In the genomic region with DNA sequence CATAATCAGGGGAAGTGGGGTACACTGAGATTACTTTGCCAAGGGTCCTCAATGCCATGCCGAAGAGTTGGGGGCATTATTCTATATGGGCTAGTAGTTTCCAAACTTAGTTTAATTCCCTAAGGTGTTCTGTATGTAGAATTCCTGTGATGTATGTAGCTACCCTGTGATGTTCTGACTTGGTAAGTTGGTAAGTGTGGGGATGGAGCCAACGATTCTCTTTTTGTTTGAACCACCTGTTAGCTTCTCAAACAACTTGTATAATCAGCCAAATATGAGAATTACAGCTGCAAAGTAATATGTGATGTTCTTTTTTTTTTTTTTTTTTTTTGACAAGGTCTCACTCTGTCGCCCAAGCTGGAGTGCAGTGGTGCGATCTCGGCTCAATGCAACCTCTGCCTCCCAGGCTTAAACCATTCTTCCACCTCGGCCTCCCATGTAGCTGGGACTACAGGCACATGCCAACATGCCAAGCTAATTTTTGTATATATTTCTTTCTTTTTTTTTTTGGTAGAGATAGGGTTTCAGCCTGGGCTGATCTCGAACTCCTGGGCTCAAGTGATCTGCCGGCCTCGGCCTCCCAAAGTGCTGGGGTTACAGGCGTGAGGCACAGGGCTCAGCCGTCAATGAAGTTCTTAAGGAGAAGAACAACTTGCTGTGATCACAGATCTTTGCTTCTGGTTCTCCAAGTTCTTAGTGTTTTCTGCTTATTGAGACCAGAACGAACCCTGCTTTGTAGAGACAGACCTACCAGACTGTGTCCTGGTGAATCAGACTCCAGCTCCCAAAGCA, we compare ENCODE assay signal across 28 cellular contexts.
"Had no signal": no experiment of that assay in that cellular context is flagged by ENCODE, and none has a peak within 500 bp of the region (broad histone marks: within the 10 kb centered on the region; RNA-seq: fewer than 3 reads in every experiment).

No MANE protein-coding gene starts in this region.

- H3K4me1 Mint-ChIP-seq: activated CD4-positive, alpha-beta T cell treated with anti-CD3 and anti-CD28 coated beads for 36 hours; activated CD4-positive, alpha-beta T cell treated with anti-CD3 and anti-CD28 coated beads, Interleukin-2, amount 10 ng/mL, durations not matched to agents 24 days and 14 days; activated CD8-positive, alpha-beta memory T cell treated with anti-CD3 and anti-CD28 coated beads, Interleukin-2, amount 10 ng/mL, durations not matched to agents 7 days and 5 days; central memory CD8-positive, alpha-beta T cell had no signal

- H3K36me3 ChIP-seq: brain microvascular endothelial cell, esophagus muscularis mucosa, gastroesophageal sphincter, heart right ventricle had no signal

- H3K9me3 ChIP-seq: esophagus muscularis mucosa, gastroesophageal sphincter, heart right ventricle had no signal

- H3K27ac ChIP-seq: brain microvascular endothelial cell, coronary artery, esophagus muscularis mucosa, gastroesophageal sphincter, heart right ventricle had no signal

- DNase-seq: activated CD4-positive, alpha-beta memory T cell treated with anti-CD3 and anti-CD28 coated beads for 36 hours; activated CD4-positive, alpha-beta T cell treated with anti-CD3 and anti-CD28 coated beads for 36 hours; activated CD4-positive, alpha-beta T cell treated with anti-CD3 and anti-CD28 coated beads, Interleukin-2, amount 10 ng/mL, durations not matched to agents 24 days and 14 days; activated CD4-positive, CD25-positive, alpha-beta regulatory T cell; activated CD4-positive, CD25-positive, alpha-beta regulatory T cell treated with anti-CD3 and anti-CD28 coated beads, Interleukin-2, amount 50 U/mL, for 72 hours; activated CD8-positive, alpha-beta memory T cell treated with anti-CD3 and anti-CD28 coated beads, Interleukin-2, amount 10 ng/mL, durations not matched to agents 7 days and 5 days; activated CD8-positive, alpha-beta memory T cell treated with anti-CD3 and anti-CD28 coated beads, Interleukin-2, amount 50 U/mL, for 48 hours; activated CD8-positive, alpha-beta T cell treated with anti-CD3 and anti-CD28 coated beads, Interleukin-2, amount 10 ng/mL, durations not matched to agents 7 days and 5 days; activated gamma-delta T cell; activated naive CD4-positive, alpha-beta T cell treated with anti-CD3 and anti-CD28 coated beads, Interleukin-2, amount 50 U/mL, for 16 hours; activated naive CD4-positive, alpha-beta T cell treated with Interleukin-2 at 50 U/mL for 16 hours; activated T-cell treated with anti-CD3 and anti-CD28 coated beads for 4 hours; activated T-cell treated with anti-CD3 and anti-CD28 coated beads, Interleukin-2, amount 50 U/mL, for 24 hours; activated T-cell treated with anti-CD3 and anti-CD28 coated beads, Interleukin-2, amount 50 U/mL, for 72 hours; amniotic stem cell; brain microvascular endothelial cell; dorsolateral prefrontal cortex; effector memory CD8-positive, alpha-beta T cell; erythroblast; foreskin melanocyte; heart right ventricle; T-helper 2 cell had no signal

- H3K27me3 ChIP-seq: brain microvascular endothelial cell, dorsolateral prefrontal cortex, esophagus muscularis mucosa, gastroesophageal sphincter, heart right ventricle had no signal

- H3K27me3 Mint-ChIP-seq: activated CD4-positive, alpha-beta memory T cell treated with anti-CD3 and anti-CD28 coated beads for 36 hours; activated CD4-positive, alpha-beta T cell treated with anti-CD3 and anti-CD28 coated beads for 36 hours; activated CD4-positive, alpha-beta T cell treated with anti-CD3 and anti-CD28 coated beads, Interleukin-2, amount 10 ng/mL, durations not matched to agents 24 days and 14 days; activated naive CD8-positive, alpha-beta T cell; activated T-cell treated with anti-CD3 and anti-CD28 coated beads, Interleukin-2, amount 50 U/mL, for 24 hours; central memory CD8-positive, alpha-beta T cell; dendritic cell treated with granulocyte-macrophage colony-stimulating factor and Interleukin-4, amounts not matched to agents 40 ng/mL and 50 ng/mL, for 4 days; effector memory CD8-positive, alpha-beta T cell had no signal

- H3K4me3 Mint-ChIP-seq: activated CD4-positive, alpha-beta memory T cell treated with anti-CD3 and anti-CD28 coated beads for 36 hours; activated CD4-positive, alpha-beta T cell treated with anti-CD3 and anti-CD28 coated beads for 36 hours; activated CD4-positive, alpha-beta T cell treated with anti-CD3 and anti-CD28 coated beads, Interleukin-2, amount 10 ng/mL, durations not matched to agents 24 days and 14 days; activated CD8-positive, alpha-beta memory T cell treated with anti-CD3 and anti-CD28 coated beads, Interleukin-2, amount 10 ng/mL, durations not matched to agents 7 days and 5 days; activated CD8-positive, alpha-beta T cell treated with anti-CD3 and anti-CD28 coated beads, Interleukin-2, amount 10 ng/mL, durations not matched to agents 7 days and 5 days; activated naive CD8-positive, alpha-beta T cell; activated T-cell treated with anti-CD3 and anti-CD28 coated beads, Interleukin-2, amount 50 U/mL, for 24 hours; activated T-cell treated with anti-CD3 and anti-CD28 coated beads, Interleukin-2, amount 50 U/mL, for 72 hours; central memory CD8-positive, alpha-beta T cell; dendritic cell treated with granulocyte-macrophage colony-stimulating factor and Interleukin-4, amounts not matched to agents 40 ng/mL and 50 ng/mL, for 4 days; effector memory CD8-positive, alpha-beta T cell had no signal

- H3K9me3 Mint-ChIP-seq: activated CD4-positive, alpha-beta memory T cell treated with anti-CD3 and anti-CD28 coated beads for 36 hours; activated CD4-positive, alpha-beta T cell treated with anti-CD3 and anti-CD28 coated beads, Interleukin-2, amount 10 ng/mL, durations not matched to agents 24 days and 14 days; activated T-cell treated with anti-CD3 and anti-CD28 coated beads, Interleukin-2, amount 50 U/mL, for 24 hours; activated T-cell treated with anti-CD3 and anti-CD28 coated beads, Interleukin-2, amount 50 U/mL, for 72 hours; central memory CD8-positive, alpha-beta T cell; dendritic cell treated with granulocyte-macrophage colony-stimulating factor and Interleukin-4, amounts not matched to agents 40 ng/mL and 50 ng/mL, for 4 days had no signal

- H3K4me3 ChIP-seq: coronary artery, dorsolateral prefrontal cortex, esophagus muscularis mucosa, gastroesophageal sphincter, heart right ventricle had no signal

- H3K27ac Mint-ChIP-seq: activated CD4-positive, alpha-beta memory T cell treated with anti-CD3 and anti-CD28 coated beads for 36 hours; activated CD4-positive, alpha-beta T cell treated with anti-CD3 and anti-CD28 coated beads for 36 hours; activated CD4-positive, alpha-beta T cell treated with anti-CD3 and anti-CD28 coated beads, Interleukin-2, amount 10 ng/mL, durations not matched to agents 24 days and 14 days; activated CD8-positive, alpha-beta memory T cell treated with anti-CD3 and anti-CD28 coated beads, Interleukin-2, amount 10 ng/mL, durations not matched to agents 7 days and 5 days; activated CD8-positive, alpha-beta T cell treated with anti-CD3 and anti-CD28 coated beads, Interleukin-2, amount 10 ng/mL, durations not matched to agents 7 days and 5 days; activated naive CD8-positive, alpha-beta T cell; activated T-cell treated with anti-CD3 and anti-CD28 coated beads, Interleukin-2, amount 50 U/mL, for 24 hours; activated T-cell treated with anti-CD3 and anti-CD28 coated beads, Interleukin-2, amount 50 U/mL, for 72 hours; dendritic cell treated with granulocyte-macrophage colony-stimulating factor and Interleukin-4, amounts not matched to agents 40 ng/mL and 50 ng/mL, for 4 days; effector memory CD8-positive, alpha-beta T cell had no signal

- H3K4me1 ChIP-seq: esophagus muscularis mucosa, gastroesophageal sphincter, heart right ventricle had no signal

- H3K36me3 Mint-ChIP-seq: activated CD4-positive, alpha-beta memory T cell treated with anti-CD3 and anti-CD28 coated beads for 36 hours; activated CD8-positive, alpha-beta memory T cell treated with anti-CD3 and anti-CD28 coated beads, Interleukin-2, amount 10 ng/mL, durations not matched to agents 7 days and 5 days; activated naive CD8-positive, alpha-beta T cell had no signal
